In genomic region chr3:140465988-140466387, GRCh38 we compare ENCODE assay signal across 28 cellular contexts.
"Had no signal": no experiment of that assay in that cellular context is flagged by ENCODE, and none has a peak within 500 bp of the region (broad histone marks: within the 10 kb centered on the region; RNA-seq: fewer than 3 reads in every experiment).

No MANE protein-coding gene starts in this region.

- ATAC-seq: effector memory CD8-positive, alpha-beta T cell; esophagus mucosa; foreskin keratinocyte; gastrocnemius medialis; gastroesophageal sphincter; heart right ventricle had no signal

- H3K9me3 Mint-ChIP-seq: dendritic cell treated with granulocyte-macrophage colony-stimulating factor and Interleukin-4, amounts not matched to agents 40 ng/mL and 50 ng/mL, for 4 days; endodermal cell had no signal

- H3K4me1 ChIP-seq: colonic mucosa, esophagus squamous epithelium, foreskin keratinocyte, gastrocnemius medialis had no signal

- FAIRE-seq: colon, endometrium, endothelial cell of umbilical vein, frontal cortex had no signal

- H3K4me3 ChIP-seq: colonic mucosa, coronary artery, dorsolateral prefrontal cortex, esophagus muscularis mucosa, esophagus squamous epithelium, gastrocnemius medialis, gastroesophageal sphincter, heart left ventricle, heart right ventricle had no signal

- H3K9me3 ChIP-seq: colonic mucosa, esophagus muscularis mucosa, esophagus squamous epithelium, gastrocnemius medialis, gastroesophageal sphincter, heart left ventricle, heart right ventricle had no signal

- H3K27ac ChIP-seq: colonic mucosa, coronary artery, dorsolateral prefrontal cortex, epithelial cell of prostate, esophagus muscularis mucosa, esophagus squamous epithelium, foreskin keratinocyte, gastroesophageal sphincter, heart left ventricle, heart right ventricle had no signal

- H3K27ac Mint-ChIP-seq: dendritic cell treated with granulocyte-macrophage colony-stimulating factor and Interleukin-4, amounts not matched to agents 40 ng/mL and 50 ng/mL, for 4 days; effector memory CD8-positive, alpha-beta T cell; endodermal cell had no signal

- H3K4me3 Mint-ChIP-seq: dendritic cell treated with granulocyte-macrophage colony-stimulating factor and Interleukin-4, amounts not matched to agents 40 ng/mL and 50 ng/mL, for 4 days; effector memory CD8-positive, alpha-beta T cell; endodermal cell had no signal

- H3K36me3 ChIP-seq: colonic mucosa, esophagus muscularis mucosa, esophagus squamous epithelium, gastrocnemius medialis, gastroesophageal sphincter, heart left ventricle, heart right ventricle had no signal

- H3K27me3 ChIP-seq: colonic mucosa, dorsolateral prefrontal cortex, esophagus muscularis mucosa, gastrocnemius medialis, gastroesophageal sphincter, heart left ventricle, heart right ventricle had no signal

- DNase-seq: colonic mucosa; cortex of kidney; dermis blood vessel endothelial cell; dorsolateral prefrontal cortex; effector CD4-positive, alpha-beta T cell; effector CD8-positive, alpha-beta T cell; effector memory CD4-positive, alpha-beta T cell; effector memory CD8-positive, alpha-beta T cell; endodermal cell; erythroblast; esophagus squamous epithelium; foreskin fibroblast; foreskin keratinocyte; foreskin melanocyte; gastrocnemius medialis; glutamatergic neuron; heart left ventricle; heart right ventricle had no signal

- H3K27me3 Mint-ChIP-seq: dendritic cell treated with granulocyte-macrophage colony-stimulating factor and Interleukin-4, amounts not matched to agents 40 ng/mL and 50 ng/mL, for 4 days had no signal
